16 cellular contexts compared by ENCODE assay signal in the genomic region with DNA sequence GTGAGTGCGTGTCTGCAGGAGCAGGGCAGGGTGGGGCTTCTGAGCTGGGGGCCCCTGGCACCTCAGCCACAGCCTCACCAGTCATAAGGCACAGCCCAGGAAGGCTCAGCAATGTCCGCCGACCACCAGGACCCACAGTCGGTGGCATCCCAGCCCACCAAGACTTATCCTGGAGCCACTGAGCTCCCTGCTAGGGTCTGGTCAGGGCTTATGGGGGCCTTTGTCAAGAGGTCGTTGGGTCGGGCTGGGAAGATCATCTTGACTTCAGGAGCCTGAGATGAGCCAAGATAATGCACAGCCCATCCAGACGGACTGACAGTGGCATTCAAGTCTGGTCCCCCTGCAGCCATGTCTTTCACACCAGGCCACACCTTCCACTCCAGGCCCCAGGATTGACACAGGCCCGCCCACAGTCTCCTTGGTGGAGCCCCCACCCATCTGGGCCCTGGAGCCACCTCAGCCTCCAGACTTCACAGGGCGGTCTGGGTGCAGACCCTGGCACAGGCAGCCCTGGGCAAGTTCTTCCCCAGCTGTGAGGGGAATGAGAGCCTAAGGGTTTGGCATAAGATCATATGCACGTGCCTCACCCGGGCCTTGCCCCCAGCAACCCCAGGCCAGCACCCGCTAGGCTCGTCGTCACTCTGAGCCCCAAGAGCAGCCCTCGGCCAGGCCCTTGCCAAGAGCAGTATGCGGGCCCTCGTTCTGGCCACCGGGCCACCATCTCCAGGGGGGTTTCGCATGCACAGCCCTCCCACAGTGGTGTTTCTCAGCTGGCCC.
DNase-seq lines count a peak whose midpoint lies in the region; ATAC-seq and TF ChIP-seq lines count a peak whose summit lies in the region.
"Had no signal": no experiment of that assay in that cellular context is flagged by ENCODE, and none has a peak within 500 bp of the region (broad histone marks: within the 10 kb centered on the region; RNA-seq: fewer than 3 reads in every experiment).

No MANE protein-coding gene starts in this region.

- H3K27me3 Mint-ChIP-seq in central memory CD8-positive, alpha-beta T cell: peaks cover 31% of the 10 kb centered on the region
- peaks cover 6 to 10% (median 7%) of the 10 kb centered on the region in 3 donors for H3K27me3 Mint-ChIP-seq in immature natural killer cell (ENCODE audit: low read depth in 3 of 3)
- H3K27me3 Mint-ChIP-seq: T-cell had no signal

- peaks cover 5% of the 10 kb centered on the region for H3K4me1 Mint-ChIP-seq in central memory CD8-positive, alpha-beta T cell
- no peaks in the 10 kb centered on the region for H3K4me1 Mint-ChIP-seq in immature natural killer cell

- no peak overlapping the region for H3K9ac ChIP-seq in mammary epithelial cell (ENCODE audit: insufficient read depth, low read length)

- no peaks in the 10 kb centered on the region for H3K9me3 ChIP-seq in breast epithelium
- no peaks in the 10 kb centered on the region for H3K9me3 ChIP-seq in mammary epithelial cell (replicated peaks; ENCODE audit: insufficient read depth, low read length)
- no peaks in the 10 kb centered on the region for H3K9me3 ChIP-seq in lower lobe of right lung
- H3K9me3 ChIP-seq in upper lobe of right lung: no peaks in the 10 kb centered on the region

- intact Hi-C loops in breast epithelium (cut with DNase I; ENCODE audit: low total_unique reads): loop anchor here (10.0 kb wide), 1 partner anchor 75 kb away; no protein-coding TSS in a partner anchor
- intact Hi-C loops in mammary epithelial cell (cut with micrococcal nuclease): no loop called here
- intact Hi-C loops in lower lobe of right lung (cut with DNase I): no loop called here
- intact Hi-C loops in upper lobe of right lung (cut with DNase I): no loop called here

- TF ChIP-seq CTCF in breast epithelium (IDR thresholded peaks at IDR 0.05) (no peak), mammary epithelial cell (conservative IDR thresholded peaks at IDR 0.05 in 1 of 2, IDR thresholded peaks at IDR 0.05 in 1 of 2; ENCODE audit: extremely low read depth in 1 of 2, insufficient read depth in 1 of 2, low read depth in 1 of 2, low read length in 2 of 2) (no peak), lower lobe of right lung (IDR thresholded peaks at IDR 0.05) (no peak), upper lobe of right lung (IDR thresholded peaks at IDR 0.05) (no peak)

- no peaks in the 10 kb centered on the region for H4K20me1 ChIP-seq in mammary epithelial cell (ENCODE audit: insufficient read depth, low read length)

- dilution Hi-C loops in mammary epithelial cell (cut with HindIII; ENCODE audit: low sequenced_read_pairs): loop anchor here (5.0 kb wide), 2 partner anchors 48 to 57 kb away; no protein-coding TSS in a partner anchor

- CTCF ChIA-PET in mammary epithelial cell (lab: Charles Lee; ENCODE audit: low non-redundant PET): no interaction called here

- H3K27ac Mint-ChIP-seq in central memory CD8-positive, alpha-beta T cell (ENCODE audit: low read depth): peak overlapping the region; percentile 45
- no peak overlapping the region for H3K27ac Mint-ChIP-seq in immature natural killer cell
- H3K27ac Mint-ChIP-seq: T-cell had no signal

- no peaks in the 10 kb centered on the region for H3K9me3 Mint-ChIP-seq in central memory CD8-positive, alpha-beta T cell
- H3K9me3 Mint-ChIP-seq in immature natural killer cell: no peaks in the 10 kb centered on the region
- H3K9me3 Mint-ChIP-seq: T-cell had no signal

- H3K36me3 Mint-ChIP-seq in central memory CD8-positive, alpha-beta T cell (ENCODE audit: insufficient read depth): peaks cover 10% of the 10 kb centered on the region
- H3K36me3 Mint-ChIP-seq in immature natural killer cell: no peaks in the 10 kb centered on the region

- H3K27ac ChIP-seq in breast epithelium (no peak overlapping the region), mammary epithelial cell (ENCODE audit: insufficient read depth, low read depth, low read length) (no peak overlapping the region), lower lobe of right lung (no peak overlapping the region), upper lobe of right lung (no peak overlapping the region)
- H3K27ac ChIP-seq: PC-9 had no signal

- DNase-seq in breast epithelium (ENCODE audit: low spot score in 2 of 2) (peak; percentile 14 to 48), mammary epithelial cell (no peak), lower lobe of right lung (peak; percentile 40), upper lobe of right lung (peak; percentile 56), immature natural killer cell (no peak)
- peak in 1 of 2 donors; percentile 11 for DNase-seq in central memory CD8-positive, alpha-beta T cell (ENCODE audit: low spot score in 2 of 2)
- DNase-seq: activated CD4-positive, CD25-positive, alpha-beta regulatory T cell; Kasumi-1; left colon; NCI-H1694 treated with DMSO at 0.1 percent for 48 hours; NCI-H524; substantia nigra had no signal

- no peaks in the 10 kb centered on the region for H3K27me3 ChIP-seq in breast epithelium
- H3K27me3 ChIP-seq in mammary epithelial cell (ENCODE audit: insufficient read depth, low read length): peaks cover 34% of the 10 kb centered on the region
- H3K27me3 ChIP-seq in lower lobe of right lung (ENCODE audit: low read depth): no peaks in the 10 kb centered on the region
- no peaks in the 10 kb centered on the region for H3K27me3 ChIP-seq in upper lobe of right lung

- H3K79me2 ChIP-seq in mammary epithelial cell (ENCODE audit: insufficient read depth, low read length): no peaks in the 10 kb centered on the region

- H3K4me3 ChIP-seq in breast epithelium (no peak overlapping the region), mammary epithelial cell (replicated peaks in 1 of 3; ENCODE audit: insufficient read depth in 1 of 3, low read depth in 2 of 3, low read length in 3 of 3) (no peak overlapping the region), lower lobe of right lung (no peak overlapping the region), upper lobe of right lung (no peak overlapping the region)
- H3K4me3 ChIP-seq: PC-9 had no signal

- H3K36me3 ChIP-seq in breast epithelium (no peaks in the 10 kb centered on the region), mammary epithelial cell (ENCODE audit: insufficient read depth, low read length) (no peaks in the 10 kb centered on the region), lower lobe of right lung (no peaks in the 10 kb centered on the region), upper lobe of right lung (no peaks in the 10 kb centered on the region)

- 75% methylated on average over 10 of the region's 19 CpGs for WGBS in mammary epithelial cell (ENCODE audit: low coverage, missing lambda C conversion rate)

- BruUV-seq in mammary epithelial cell (replicated peaks; lab: Mats Ljungman, UMichigan): no TSS peak

- no peak for ATAC-seq in central memory CD8-positive, alpha-beta T cell (replicated peaks; ENCODE audit: extremely low read depth, poor library complexity, severe bottlenecking)
- ATAC-seq in lower lobe of right lung (no peak), upper lobe of right lung (no peak), GM21528 (IDR thresholded peaks at IDR 0.05; ENCODE audit: low FRiP score, unreplicated experiment) (no peak), HG03442 (IDR thresholded peaks at IDR 0.05; ENCODE audit: unreplicated experiment) (no peak)
- ATAC-seq: T-cell had no signal

- H3K4me2 ChIP-seq in mammary epithelial cell (ENCODE audit: insufficient read depth, low read depth, low read length): no peak overlapping the region
- H3K4me2 ChIP-seq: PC-9 had no signal

- no peak overlapping the region for H3K4me3 Mint-ChIP-seq in central memory CD8-positive, alpha-beta T cell
- H3K4me3 Mint-ChIP-seq in immature natural killer cell: no peak overlapping the region
- H3K4me3 Mint-ChIP-seq: T-cell had no signal

- no peaks in the 10 kb centered on the region for H3K4me1 ChIP-seq in breast epithelium
- peaks cover 5% of the 10 kb centered on the region for H3K4me1 ChIP-seq in mammary epithelial cell (ENCODE audit: insufficient read depth, low read length)
- no peaks in the 10 kb centered on the region for H3K4me1 ChIP-seq in lower lobe of right lung
- H3K4me1 ChIP-seq in upper lobe of right lung: no peaks in the 10 kb centered on the region

- H2AFZ ChIP-seq in mammary epithelial cell (ENCODE audit: low read depth, low read length): no peak overlapping the region
- H2AFZ ChIP-seq: PC-9 had no signal

- no peak for TF ChIP-seq POLR2A in breast epithelium (IDR thresholded peaks at IDR 0.05)

- in situ Hi-C loops in mammary epithelial cell (cut with MboI; ENCODE audit: low sequenced_read_pairs in 2 of 2): no loop called here

Comparison
In these comparisons a context has a peak if more than half of its experiments do, and no peak if none do; other contexts are left out.
1. DNase-seq: peak in breast epithelium (2 of 2), lower lobe of right lung (single experiment) and upper lobe of right lung (single experiment); none in mammary epithelial cell (single experiment) and immature natural killer cell (0 of 3).